ENCODE assay signal across 1 cellular context in the genomic region with DNA sequence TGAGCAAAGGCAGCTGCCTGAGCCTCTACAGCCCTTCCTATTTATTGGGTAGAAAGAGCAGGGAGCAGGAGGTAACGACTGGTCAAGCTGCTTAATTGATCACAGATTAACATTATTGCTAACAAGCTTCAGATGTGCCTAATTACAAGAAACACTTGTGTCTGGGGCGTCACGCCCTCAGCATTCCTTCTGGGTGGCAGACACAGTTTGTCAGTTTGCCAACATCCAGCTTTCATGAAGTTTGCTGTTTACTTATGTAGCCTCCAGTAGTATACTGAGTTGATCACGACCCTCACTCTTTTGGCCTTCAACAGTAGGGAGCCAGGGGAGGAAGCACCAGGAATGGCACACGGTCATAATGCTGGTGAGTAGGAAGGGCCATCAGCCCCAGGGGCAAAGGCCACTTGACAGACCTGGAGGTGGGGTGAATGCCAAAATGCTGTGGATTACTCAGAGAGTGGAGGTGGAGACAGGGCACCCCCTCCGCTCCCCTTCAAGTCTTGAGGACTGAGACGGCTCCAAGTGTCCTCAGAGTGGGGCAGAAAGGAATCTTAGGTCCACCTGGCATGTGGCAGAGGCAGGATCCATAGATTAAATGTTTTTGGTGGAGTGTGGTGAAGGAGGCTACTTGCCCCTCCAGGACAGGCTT.
TF ChIP-seq lines count a peak whose summit lies in the region.

No MANE protein-coding gene starts in this region.

TF ChIP-seq in H1, 55 proteins besides CTCF, POLR2A, EP300 and RAD21:
- TF ChIP-seq JUND (IDR thresholded peaks at IDR 0.05; ENCODE audit: low read length), result no peak
- no peak for TF ChIP-seq CEBPB (IDR thresholded peaks at IDR 0.05; ENCODE audit: low read depth, low read length)
- TF ChIP-seq MAFK (IDR thresholded peaks at IDR 0.05; ENCODE audit: low read depth, low read length), result no peak
- TF ChIP-seq CREB1 (IDR thresholded peaks at IDR 0.05), result no peak
- TF ChIP-seq FOSL1 (IDR thresholded peaks at IDR 0.05; ENCODE audit: insufficient read depth, low read depth, low read length), result no peak
- TF ChIP-seq USF2 (IDR thresholded peaks at IDR 0.05; ENCODE audit: low read length), result no peak
- no peak for TF ChIP-seq JUN (IDR thresholded peaks at IDR 0.05; ENCODE audit: low read depth, low read length)
- TF ChIP-seq EZH2 (IDR thresholded peaks at IDR 0.05; ENCODE audit: low read depth, low read length, severe bottlenecking), result no peak
- TF ChIP-seq SP1 (IDR thresholded peaks at IDR 0.05; ENCODE audit: low read depth, low read length), result no peak
- TF ChIP-seq SP2 (IDR thresholded peaks at IDR 0.05; ENCODE audit: low read length), result no peak
- no peak for TF ChIP-seq GABPA (IDR thresholded peaks at IDR 0.05; ENCODE audit: borderline replicate concordance, insufficient read depth, low read length)
- TF ChIP-seq CBX5 (IDR thresholded peaks at IDR 0.05; ENCODE audit: low read depth, low read length), result no peak
- no peak for TF ChIP-seq TAF7 (optimal IDR thresholded peaks at IDR 0.05; ENCODE audit: borderline replicate concordance, low read depth, low read length)
- TF ChIP-seq KDM5A (IDR thresholded peaks at IDR 0.05; ENCODE audit: low read length), result no peak
- TF ChIP-seq TBP (IDR thresholded peaks at IDR 0.05; ENCODE audit: low read depth, low read length), result no peak
- TF ChIP-seq TEAD4 (IDR thresholded peaks at IDR 0.05; ENCODE audit: low read depth, low read length), result no peak
- no peak for TF ChIP-seq GTF2F1 (IDR thresholded peaks at IDR 0.05; ENCODE audit: borderline replicate concordance, low read depth, low read length)
- TF ChIP-seq NANOG (IDR thresholded peaks at IDR 0.05; ENCODE audit: insufficient read depth, low read depth, low read length, poor library complexity, severe bottlenecking), result no peak
- TF ChIP-seq SIRT6 (IDR thresholded peaks at IDR 0.05; ENCODE audit: low read length), result no peak
- no peak for TF ChIP-seq POU5F1 (IDR thresholded peaks at IDR 0.05; ENCODE audit: low read depth, low read length)
